Comparison of ENCODE assay signal across 12 cellular contexts in the genomic region with DNA sequence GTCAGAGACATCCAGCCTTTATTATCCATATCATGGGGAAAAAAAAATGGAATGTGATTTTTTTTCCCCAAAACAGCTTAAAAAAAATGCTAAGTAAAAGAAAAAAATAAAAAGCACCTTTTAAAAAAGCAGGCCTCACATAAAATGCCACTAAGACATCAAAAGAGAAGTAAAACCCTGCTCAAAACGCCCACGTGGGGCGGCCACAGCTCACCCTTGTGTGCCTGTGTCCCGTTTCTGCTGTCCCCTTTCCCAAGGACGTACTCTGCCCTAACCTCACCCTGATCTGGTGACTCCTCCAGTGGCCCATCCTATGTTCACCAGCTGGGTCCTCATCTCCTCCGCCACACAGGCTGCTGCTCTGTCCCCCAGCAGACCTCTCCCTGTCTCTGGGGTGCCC.
"Had no signal": no experiment of that assay in that cellular context is flagged by ENCODE, and none has a peak within 500 bp of the region (broad histone marks: within the 10 kb centered on the region; RNA-seq: fewer than 3 reads in every experiment).

No MANE protein-coding gene starts in this region.

- H3K4me3 ChIP-seq: coronary artery, hepatocyte, sigmoid colon, skin epidermis had no signal

- H3K9me3 Mint-ChIP-seq: naive thymus-derived CD8-positive, alpha-beta T cell had no signal

- DNase-seq: effector CD4-positive, alpha-beta T cell; foreskin melanocyte; left colon; naive thymus-derived CD8-positive, alpha-beta T cell; sigmoid colon; stimulated activated CD4-positive, alpha-beta T cell treated with anti-CD3 and anti-CD28 coated beads, Interleukin-2, amount 100 ng/mL, for 24 hours; stimulated activated CD4-positive, alpha-beta T cell treated with anti-CD3 and anti-CD28 coated beads, Interleukin-4, amount 100 ng/mL, for 4 hours; stimulated activated naive CD4-positive, alpha-beta T cell treated with Interleukin-2 at 50 U/mL for 16 hours; trophoblast cell had no signal

- H3K9me3 ChIP-seq: sigmoid colon had no signal

- H3K27me3 ChIP-seq: hepatocyte, sigmoid colon had no signal

- H3K4me1 ChIP-seq: sigmoid colon had no signal

- H3K27me3 Mint-ChIP-seq: naive thymus-derived CD8-positive, alpha-beta T cell had no signal

- H3K4me3 Mint-ChIP-seq: naive thymus-derived CD8-positive, alpha-beta T cell had no signal

- ATAC-seq: left colon; naive thymus-derived CD8-positive, alpha-beta T cell had no signal

- H3K27ac ChIP-seq: coronary artery, hepatocyte, sigmoid colon, skin epidermis had no signal

- H3K4me1 Mint-ChIP-seq: naive thymus-derived CD8-positive, alpha-beta T cell had no signal
